ENCODE assay signal across 11 cellular contexts in genomic region chr16:11726008-11726407, GRCh38. TPM values are rescaled to one million over a fixed set of nuclear protein-coding genes. Genes with fewer than 3 reads are reported as not detected.
DNase-seq lines count a peak whose midpoint lies in the region; ATAC-seq and TF ChIP-seq lines count a peak whose summit lies in the region.
"Had no signal": no experiment of that assay in that cellular context is flagged by ENCODE, and none has a peak within 500 bp of the region (broad histone marks: within the 10 kb centered on the region; RNA-seq: fewer than 3 reads in every experiment).

No MANE protein-coding gene starts in this region.

- H2BK120ac ChIP-seq in IMR-90 (ENCODE audit: low read depth, low read length) (no peak overlapping the region), mesenchymal stem cell (ENCODE audit: low read depth, low read length) (no peak overlapping the region)

- TF ChIP-seq POLR2A in IMR-90 (IDR thresholded peaks at IDR 0.05; ENCODE audit: low read depth, low read length) = no peak
- TF ChIP-seq POLR2A in upper lobe of left lung (IDR thresholded peaks at IDR 0.05) = no peak

- H3K4ac ChIP-seq in IMR-90 (ENCODE audit: low read depth, low read length) (0 out of 2 replicates have a peak overlapping the region, but pooled peaks have one; percentile 4), mesenchymal stem cell (ENCODE audit: low read depth in 1 of 2, low read length in 2 of 2) (no peak overlapping the region)

- intact Hi-C loops in IMR-90 (cut with micrococcal nuclease) = loop anchor here (5.0 kb wide), 1 partner anchor 84 kb away; no protein-coding TSS in a partner anchor

- peak overlapping the region; percentile 38; the same call in 1 of the 2 replicates for H3K18ac ChIP-seq in IMR-90 (ENCODE audit: low read depth, low read length)
- H3K18ac ChIP-seq in mesenchymal stem cell (ENCODE audit: low read depth in 1 of 2, low read length in 2 of 2) = no peak overlapping the region

- POLR2A ChIA-PET in IMR-90 (lab: Charles Lee; ENCODE audit: unreplicated experiment) = no interaction called here

- DNase-seq in IMR-90 (no peak), kidney tubule cell (ENCODE audit: low spot score) (peak; percentile 89), mesenchymal stem cell (no peak), upper lobe of left lung (peak in 1 of 2 donors; percentile 73), A172 (ENCODE audit: low spot score) (no peak), NCI-H2171 (lab: John Stamatoyannopoulos, UW) (no peak), NCI-H446 treated with DMSO at 0.1 percent for 48 hours (lab: John Stamatoyannopoulos, UW) (no peak)
- DNase-seq: CD4-positive, alpha-beta T cell; NCI-H1436; NCI-H526; SIG-M5 had no signal

- H3K14ac ChIP-seq in IMR-90 (replicated peaks; ENCODE audit: low read depth, low read length) (no peak overlapping the region), mesenchymal stem cell (ENCODE audit: low read length in 2 of 2) (no peak overlapping the region)

- peak overlapping the region; percentile 32; the same call in 1 of the 2 replicates for H4K5ac ChIP-seq in IMR-90 (ENCODE audit: low read depth, low read length)

- H2AK9ac ChIP-seq in IMR-90 (replicated peaks; ENCODE audit: low read depth, low read length, poor library complexity) = no peak overlapping the region

- no peak for TF ChIP-seq RAD21 in IMR-90 (IDR thresholded peaks at IDR 0.05; ENCODE audit: low read length)

- H2BK12ac ChIP-seq in mesenchymal stem cell (ENCODE audit: low read length in 2 of 2) = no peak overlapping the region

- CTCF ChIA-PET in IMR-90 (lab: Yijun Ruan, JAX) = interaction anchor here (0.6 kb wide), 1 partner anchor 11 kb away, joined by 4 read pairs; no protein-coding TSS in a partner anchor

- H3K27ac ChIP-seq in IMR-90 (ENCODE audit: insufficient read depth, low read length) = peak overlapping the region; percentile 89; the same call in 1 of the 2 replicates
- peak overlapping the region; percentile 92 for H3K27ac ChIP-seq in mesenchymal stem cell (ENCODE audit: low read length, poor library complexity, severe bottlenecking)
- peak overlapping the region; percentile 67 to 84 (median 74) for H3K27ac ChIP-seq in upper lobe of left lung

- H4K8ac ChIP-seq in IMR-90 (ENCODE audit: low read depth in 2 of 2, low read length in 2 of 2) (no peak overlapping the region), mesenchymal stem cell (ENCODE audit: low read length) (peak overlapping the region; percentile 39)

- H3K4me3 ChIP-seq in IMR-90 (ENCODE audit: insufficient read depth, low read depth, low read length) (no peak overlapping the region), mesenchymal stem cell (ENCODE audit: insufficient read depth in 1 of 2, low read depth in 1 of 2, low read length in 2 of 2) (no peak overlapping the region), upper lobe of left lung (no peak overlapping the region)

- H2BK15ac ChIP-seq in IMR-90 (ENCODE audit: low read depth, low read length) (no peak overlapping the region), mesenchymal stem cell (ENCODE audit: low read depth, poor library complexity, severe bottlenecking) (no peak overlapping the region)

- peaks cover 4% of the 10 kb centered on the region; the same call in 1 of the 2 replicates for H3K9me1 ChIP-seq in IMR-90 (ENCODE audit: insufficient read depth, low read length)

- peak overlapping the region; percentile 70 for H2BK5ac ChIP-seq in IMR-90 (ENCODE audit: low read depth, low read length, poor library complexity, severe bottlenecking)
- no peak overlapping the region for H2BK5ac ChIP-seq in mesenchymal stem cell (ENCODE audit: low read depth, low read length, poor library complexity, severe bottlenecking)

- H3K4me2 ChIP-seq in IMR-90 (ENCODE audit: low read depth, low read length) = peak overlapping the region; percentile 10; the same call in 1 of the 2 replicates
- H3K4me2 ChIP-seq in mesenchymal stem cell (ENCODE audit: low read length, poor library complexity, severe bottlenecking) = no peak overlapping the region

- H3K9me3 ChIP-seq in IMR-90 (ENCODE audit: control insufficient read depth, insufficient read depth, low read length) (no peaks in the 10 kb centered on the region), mesenchymal stem cell (ENCODE audit: control insufficient read depth, low read length) (no peaks in the 10 kb centered on the region), upper lobe of left lung (no peaks in the 10 kb centered on the region)

- WGBS in IMR-90 (ENCODE audit: extremely low coverage in 2 of 2, insufficient read length in 1 of 2), 2 experiments = no CpG with 5 or more reads among the region's 8 CpGs
- WGBS in mesenchymal stem cell = over 99% methylated on average over 6 of the region's 8 CpGs
- 58 to 71% methylated on average over 8 of the region's 8 CpGs for WGBS in upper lobe of left lung, 2 donors

- BruUV-seq in IMR-90 (replicated peaks; lab: Mats Ljungman, UMichigan) = no TSS peak

- no peak for ATAC-seq in IMR-90 (ENCODE audit: low read depth)
- ATAC-seq in upper lobe of left lung (ENCODE audit: low FRiP score in 2 of 2) = peak; percentile 39 to 85

- no peak for TF ChIP-seq EP300 in upper lobe of left lung (IDR thresholded peaks at IDR 0.05)

- no peak overlapping the region for H3K9ac ChIP-seq in IMR-90 (ENCODE audit: low read depth, low read length)
- H3K9ac ChIP-seq in mesenchymal stem cell (ENCODE audit: low read length) = no peak overlapping the region

- H3K36me3 ChIP-seq in IMR-90 (ENCODE audit: control insufficient read depth, insufficient read depth, low read length) (peaks cover 22% of the 10 kb centered on the region), mesenchymal stem cell (ENCODE audit: control insufficient read depth in 1 of 2, insufficient read depth in 2 of 2, low read depth in 1 of 2, low read length in 2 of 2) (peaks cover 9 to 79% of the 10 kb centered on the region in 2 experiments), upper lobe of left lung (peaks cover under 1 to 86% (median 28%) of the 10 kb centered on the region in 4 donors)

- no peak overlapping the region for H2BK20ac ChIP-seq in IMR-90 (ENCODE audit: low read depth, low read length)

- H4K20me1 ChIP-seq in IMR-90 (ENCODE audit: insufficient read depth, low read length) = peaks cover 9% of the 10 kb centered on the region; the same call in 1 of the 2 replicates

- H2AK5ac ChIP-seq in IMR-90 (ENCODE audit: low read depth, low read length) (no peak overlapping the region), mesenchymal stem cell (ENCODE audit: low read length, severe bottlenecking) (no peak overlapping the region)

- TF ChIP-seq CTCF in IMR-90 (conservative IDR thresholded peaks at IDR 0.05; ENCODE audit: low read depth, low read length) (no peak), upper lobe of left lung (IDR thresholded peaks at IDR 0.05) (no peak)

- no peaks in the 10 kb centered on the region for H3K27me3 ChIP-seq in IMR-90 (ENCODE audit: control insufficient read depth, insufficient read depth, low read length)
- H3K27me3 ChIP-seq in mesenchymal stem cell (ENCODE audit: control insufficient read depth in 1 of 2, insufficient read depth in 1 of 2, low read length in 2 of 2) = no peaks in the 10 kb centered on the region
- no peaks in the 10 kb centered on the region for H3K27me3 ChIP-seq in upper lobe of left lung

- H3K4me1 ChIP-seq in IMR-90 (ENCODE audit: control insufficient read depth, insufficient read depth, low read length) (peaks cover 5% of the 10 kb centered on the region), mesenchymal stem cell (ENCODE audit: control insufficient read depth, insufficient read depth, low read depth, low read length) (peaks cover 6% of the 10 kb centered on the region), upper lobe of left lung (peaks cover 18 to 71% (median 53%) of the 10 kb centered on the region in 4 donors)

- dilution Hi-C loops in IMR-90 (cut with HindIII; ENCODE audit: low sequenced_read_pairs, unreplicated experiment) = no loop called here

- no peak overlapping the region for H3K56ac ChIP-seq in IMR-90 (ENCODE audit: extremely low read depth, insufficient read depth, low read length)

- H4K91ac ChIP-seq in IMR-90 (ENCODE audit: insufficient read depth, low read depth, low read length) (no peak overlapping the region), mesenchymal stem cell (ENCODE audit: low read length) (no peak overlapping the region)

- H3K23ac ChIP-seq in IMR-90 (ENCODE audit: low read depth, low read length) = no peak overlapping the region
- H3K23ac ChIP-seq in mesenchymal stem cell (ENCODE audit: low read length in 2 of 2) = no peak overlapping the region

- H3K79me1 ChIP-seq in IMR-90 (ENCODE audit: low read depth in 1 of 2, low read length in 2 of 2) (peaks cover 46 to 54% of the 10 kb centered on the region in 2 experiments), mesenchymal stem cell (replicated peaks; ENCODE audit: low read length, poor library complexity, severe bottlenecking) (peaks cover 18% of the 10 kb centered on the region)

- H2AFZ ChIP-seq in IMR-90 (replicated peaks; ENCODE audit: low read length, poor library complexity) (no peak overlapping the region), mesenchymal stem cell (ENCODE audit: low read depth, low read length) (no peak overlapping the region)

- in situ Hi-C loops in IMR-90 (cut with MboI; ENCODE audit: low sequenced_read_pairs) = no loop called here

TF ChIP-seq in IMR-90, 13 proteins besides CTCF, POLR2A, EP300 and RAD21 (continues in another document):
- TF ChIP-seq USF2 (IDR thresholded peaks at IDR 0.05; ENCODE audit: low read depth, low read length) (no peak), MAZ (IDR thresholded peaks at IDR 0.05; ENCODE audit: borderline replicate concordance, low read depth, low read length) (no peak)

RNA-seq across cellular contexts. Expression of gene TXNDC11, which starts 16.6 kb away (rescaled TPM):
- total RNA-seq in IMR-90 (2012; rRNA removed) (23.9 and 25.3 TPM in 2 replicates), upper lobe of left lung (100 to 1,000 TPM in 5 of 6 donors, 10 to 100 TPM in 1; 81.2 to 148 (median 117) TPM)
- polyA plus RNA-seq in IMR-90 (2012; rRNA removed) = 42.9 and 50.0 TPM in 2 replicates
- polyA plus RNA-seq in IMR-90 (2012; cell fraction: cytosol; rRNA removed) = 37.8 and 42.7 TPM in 2 replicates
- polyA plus RNA-seq in IMR-90 (2012; cell fraction: nucleus; rRNA removed; ENCODE audit: low replicate concordance) = 42.1 and 47.2 TPM in 2 replicates
- 31.9 TPM for polyA plus RNA-seq in mesenchymal stem cell (2013, experiment 1 of 2)
- 32.0 TPM for polyA plus RNA-seq in mesenchymal stem cell (2013, experiment 2 of 2)
- total RNA-seq in A172 (2014; rRNA removed; shearing (Covaris generic)) = 33.8 and 35.9 TPM in 2 replicates

RNA-seq across cellular contexts. Expression of gene SNN, which starts 57.8 kb away (rescaled TPM):
- 8.6 and 10.0 TPM in 2 replicates for total RNA-seq in IMR-90 (2012; rRNA removed)
- polyA plus RNA-seq in IMR-90 (2012; rRNA removed) = 11.8 and 13.0 TPM in 2 replicates
- polyA plus RNA-seq in IMR-90 (2012; cell fraction: cytosol; rRNA removed) = 9.3 and 14.5 TPM in 2 replicates
- polyA plus RNA-seq in IMR-90 (2012; cell fraction: nucleus; rRNA removed; ENCODE audit: low replicate concordance) = 7.9 and 13.2 TPM in 2 replicates
- polyA plus RNA-seq in mesenchymal stem cell (2013, experiment 1 of 2) = 10.0 TPM
- 10.1 TPM for polyA plus RNA-seq in mesenchymal stem cell (2013, experiment 2 of 2)
- 10 to 100 TPM; 14.7 to 29.8 (median 26.1) TPM for total RNA-seq in upper lobe of left lung
- 20.7 and 30.9 TPM in 2 replicates for total RNA-seq in A172 (2014; rRNA removed; shearing (Covaris generic))
